Comparison of ENCODE assay signal across 19 cellular contexts in the genomic region with DNA sequence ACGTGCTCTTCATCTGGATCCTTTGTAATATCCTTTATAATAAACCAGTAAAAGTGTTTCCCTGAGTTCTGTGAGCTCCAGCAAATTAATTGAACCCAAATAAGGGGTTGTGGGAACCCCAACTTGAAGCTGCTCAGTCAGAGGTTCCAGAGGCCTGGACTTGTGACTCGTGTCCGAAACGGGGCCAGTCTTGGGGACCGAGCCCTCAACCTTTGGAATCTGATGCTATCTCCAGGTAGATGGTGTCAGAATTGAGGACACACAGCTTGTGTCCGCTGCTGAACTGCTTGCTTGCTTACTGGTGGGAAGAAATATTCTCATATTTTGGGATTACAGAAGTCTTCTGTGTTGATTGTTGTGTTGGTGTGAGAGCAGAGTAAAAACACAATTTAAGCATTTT. TPM values are rescaled to one million over a fixed set of nuclear protein-coding genes. Genes with fewer than 3 reads are reported as not detected.
DNase-seq lines count a peak whose midpoint lies in the region; ATAC-seq, FAIRE-seq and TF ChIP-seq lines count a peak whose summit lies in the region.
"Had no signal": no experiment of that assay in that cellular context is flagged by ENCODE, and none has a peak within 500 bp of the region (broad histone marks: within the 10 kb centered on the region; RNA-seq: fewer than 3 reads in every experiment).

No MANE protein-coding gene starts in this region.

- intact Hi-C loops in HepG2 (cut with micrococcal nuclease; ENCODE audit: unreplicated experiment) (no loop called here), right lobe of liver (cut with DNase I) (no loop called here)

- H3K27me3 Mint-ChIP-seq in endothelial cell (ENCODE audit: unreplicated experiment) (peaks cover 5% of the 10 kb centered on the region), nephron progenitor cell (ENCODE audit: low read depth, poor library complexity) (peaks cover 4% of the 10 kb centered on the region)
- H3K27me3 Mint-ChIP-seq: B cell had no signal

- no TSS peak for BruUV-seq in HepG2 (replicated peaks; lab: Mats Ljungman, UMichigan)

- no peak overlapping the region for H3K4me3 ChIP-seq in HepG2 (replicated peaks in 1 of 3; ENCODE audit: insufficient read depth in 1 of 3, low read depth in 2 of 3, low read length in 3 of 3)
- no peak overlapping the region for H3K4me3 ChIP-seq in right lobe of liver
- no peak overlapping the region for H3K4me3 ChIP-seq in osteoblast (ENCODE audit: insufficient read depth, low read length)
- H3K4me3 ChIP-seq: SJSA1 had no signal

- H3K9me3 ChIP-seq in HepG2 (ENCODE audit: low read length) (no peaks in the 10 kb centered on the region), right lobe of liver (no peaks in the 10 kb centered on the region), osteoblast (ENCODE audit: low read depth, low read length) (no peaks in the 10 kb centered on the region)
- H3K9me3 ChIP-seq: SJSA1 had no signal

- 26% methylated on average over 6 of the region's 6 CpGs for WGBS in HepG2 (ENCODE audit: low lambda C conversion rate)
- WGBS in right lobe of liver (ENCODE audit: insufficient coverage, low coverage, low lambda C conversion rate, missing lambda C conversion rate) = 96% methylated on average over 6 of the region's 6 CpGs

- H2AFZ ChIP-seq in HepG2 (ENCODE audit: low read length) (no peak overlapping the region), osteoblast (ENCODE audit: low read length) (no peak overlapping the region)

- no peaks in the 10 kb centered on the region for H3K9me3 Mint-ChIP-seq in endothelial cell (ENCODE audit: unreplicated experiment)
- no peaks in the 10 kb centered on the region for H3K9me3 Mint-ChIP-seq in nephron progenitor cell

- in situ Hi-C loops in HepG2 (cut with HindIII; ENCODE audit: extremely low pct_ligation_motif_present, low pct_unique_long_range_greater_than_20kb) = no loop called here

- H3K27ac ChIP-seq in HepG2 (ENCODE audit: extremely low read length, insufficient read depth, low read length) = no peak overlapping the region
- no peak overlapping the region for H3K27ac ChIP-seq in right lobe of liver
- H3K27ac ChIP-seq in osteoblast (ENCODE audit: low read depth, low read length) = no peak overlapping the region
- H3K27ac ChIP-seq: KMS-11 had no signal

- no peaks in the 10 kb centered on the region for H3K27me3 ChIP-seq in HepG2 (ENCODE audit: control insufficient read depth in 1 of 2, insufficient read depth in 2 of 2, low read length in 2 of 2)
- no peaks in the 10 kb centered on the region for H3K27me3 ChIP-seq in right lobe of liver
- H3K27me3 ChIP-seq in osteoblast (ENCODE audit: insufficient read depth, low read length) = no peaks in the 10 kb centered on the region
- H3K27me3 ChIP-seq: SJSA1 had no signal

- POLR2A ChIA-PET in HepG2 (lab: Yijun Ruan, JAX) = no interaction called here

- ATAC-seq in HepG2 (no peak), right lobe of liver (no peak), HG02678 (IDR thresholded peaks at IDR 0.05; ENCODE audit: unreplicated experiment) (no peak)

- TF ChIP-seq RAD21 in HepG2 (CRISPR knock-in tag; IDR thresholded peaks at IDR 0.05) = no peak

- FAIRE-seq in HepG2 (lab: Jason Lieb, UNC) (no peak), HTR-8/SVneo (lab: Jason Lieb, UNC) (no peak)

- CTCF ChIA-PET in HepG2 (lab: Yijun Ruan, JAX; ENCODE audit: low intra/inter-chr PET ratio, low total read pairs) = no interaction called here

- TF ChIP-seq POLR2A in HepG2 (IDR thresholded peaks at IDR 0.05; ENCODE audit: insufficient read depth in 1 of 2, low read depth in 2 of 2, low read length in 2 of 2) (no peak), right lobe of liver (IDR thresholded peaks at IDR 0.05) (no peak)

- H3K4me2 ChIP-seq in HepG2 (ENCODE audit: low read depth, low read length) (peak overlapping the region; percentile 24; the same call in 1 of the 2 replicates), osteoblast (ENCODE audit: insufficient read depth, low read length) (no peak overlapping the region)
- H3K4me2 ChIP-seq: KMS-11 had no signal

- H3K36me3 ChIP-seq in HepG2 (replicated peaks in 1 of 2; ENCODE audit: control insufficient read depth in 1 of 2, insufficient read depth in 2 of 2, low read length in 2 of 2) (no peaks in the 10 kb centered on the region), right lobe of liver (no peaks in the 10 kb centered on the region), osteoblast (ENCODE audit: insufficient read depth, low read length) (no peaks in the 10 kb centered on the region)
- H3K36me3 ChIP-seq: SJSA1 had no signal

- H3K4me1 Mint-ChIP-seq in endothelial cell (ENCODE audit: unreplicated experiment) (peaks cover 36% of the 10 kb centered on the region), nephron progenitor cell (peaks cover 44% of the 10 kb centered on the region)
- H3K4me1 Mint-ChIP-seq: B cell had no signal

- H4K20me1 ChIP-seq in HepG2 (ENCODE audit: insufficient read depth, low read length) (no peaks in the 10 kb centered on the region), osteoblast (ENCODE audit: insufficient read depth, low read length) (no peaks in the 10 kb centered on the region)

- no peak overlapping the region for H3K4me3 Mint-ChIP-seq in endothelial cell (ENCODE audit: unreplicated experiment)
- H3K4me3 Mint-ChIP-seq in nephron progenitor cell = no peak overlapping the region
- H3K4me3 Mint-ChIP-seq: B cell had no signal

- DNase-seq in HepG2 (ENCODE audit: low spot score) (no peak), right lobe of liver (no peak), endothelial cell (ENCODE audit: low spot score) (no peak), nephron progenitor cell (no peak), osteoblast (ENCODE audit: insufficient read length, low spot score, missing footprints) (no peak), HTR-8/SVneo (ENCODE audit: insufficient read length, low spot score) (no peak), HCEC 1CT (no peak)
- DNase-seq: 8988T, DMS153, GDM1, GOT3, NCI-H1436, NCI-H1930, NCI-H345, NCI-H524 treated with DMSO at 0.1 percent for 48 hours had no signal

- H3K9ac ChIP-seq in HepG2 (ENCODE audit: insufficient read depth, low read depth, low read length) = 0 out of 2 replicates have a peak overlapping the region, but pooled peaks have one; percentile 13
- H3K9ac ChIP-seq: KMS-11 had no signal

- H3K27ac Mint-ChIP-seq in endothelial cell (ENCODE audit: unreplicated experiment) = peak overlapping the region; percentile 38
- peak overlapping the region; percentile 14 for H3K27ac Mint-ChIP-seq in nephron progenitor cell
- H3K27ac Mint-ChIP-seq: B cell had no signal

- TF ChIP-seq CTCF in HepG2 (CRISPR knock-in tag; IDR thresholded peaks at IDR 0.05) (no peak), right lobe of liver (IDR thresholded peaks at IDR 0.05) (no peak), endothelial cell (IDR thresholded peaks at IDR 0.05; ENCODE audit: unreplicated experiment) (no peak), nephron progenitor cell (IDR thresholded peaks at IDR 0.05) (no peak), osteoblast (IDR thresholded peaks at IDR 0.05; ENCODE audit: extremely low read depth, low read depth, low read length) (no peak)

- H3K79me2 ChIP-seq in HepG2 (ENCODE audit: insufficient read depth, low read length) = no peaks in the 10 kb centered on the region
- no peaks in the 10 kb centered on the region for H3K79me2 ChIP-seq in osteoblast (ENCODE audit: insufficient read depth, low read length)

- H3K4me1 ChIP-seq in HepG2 (ENCODE audit: insufficient read depth, low read length) (peaks cover 75% of the 10 kb centered on the region), right lobe of liver (no peaks in the 10 kb centered on the region), osteoblast (ENCODE audit: insufficient read depth, low read length) (peaks cover 19% of the 10 kb centered on the region)

- no peaks in the 10 kb centered on the region for H3K36me3 Mint-ChIP-seq in endothelial cell (ENCODE audit: low read depth, unreplicated experiment)
- H3K36me3 Mint-ChIP-seq in nephron progenitor cell (ENCODE audit: low read depth) = no peaks in the 10 kb centered on the region

- TF ChIP-seq EP300 in HepG2 (IDR thresholded peaks at IDR 0.05; ENCODE audit: low read depth in 2 of 2, low read length in 2 of 2) (no peak), HepG2 (CRISPR knock-in tag; IDR thresholded peaks at IDR 0.05; ENCODE audit: borderline replicate concordance) (no peak)

RNA-seq across cellular contexts. Expression of gene FLNB, which starts 39.7 kb away (rescaled TPM):
- 48.8 and 130 TPM in 2 replicates for total RNA-seq in HepG2 (2016; rRNA removed; fragmentation: Illumina TruSeq; extraction: Trizol)
- total RNA-seq in HepG2 (2016; cell fraction: cytosol; rRNA removed; fragmentation: Illumina TruSeq; extraction: Trizol; ENCODE audit: low read depth) = 13.1 and 13.3 TPM in 2 replicates
- 39.2 and 136 TPM in 2 replicates for total RNA-seq in HepG2 (2016; cell fraction: insoluble cytoplasmic fraction; rRNA removed; fragmentation: Illumina TruSeq; extraction: Trizol)
- total RNA-seq in HepG2 (2016; cell fraction: membrane; rRNA removed; fragmentation: Illumina TruSeq; extraction: Trizol) = 18.9 and 22.5 TPM in 2 replicates
- total RNA-seq in HepG2 (2016; cell fraction: nucleus; rRNA removed; fragmentation: Illumina TruSeq; extraction: Trizol) = 211 and 228 TPM in 2 replicates
- polyA plus RNA-seq in HepG2 (2011; rRNA removed) = 106 and 126 TPM in 2 replicates
- 92.4 and 98.4 TPM in 2 replicates for polyA plus RNA-seq in HepG2 (2011; cell fraction: cytosol; rRNA removed)
- polyA plus RNA-seq in HepG2 (2011; cell fraction: nucleus; rRNA removed) = 739 and 796 TPM in 2 replicates
- polyA plus RNA-seq in HepG2 (2012) = 198 and 216 TPM in 2 replicates
- polyA plus RNA-seq in HepG2 (2016; cell fraction: cytosol; fragmentation: Illumina TruSeq; extraction: Trizol; ENCODE audit: low read depth) = 8.9 and 9.6 TPM in 2 replicates
- 41.9 and 44.7 TPM in 2 replicates for polyA plus RNA-seq in HepG2 (2016; cell fraction: insoluble cytoplasmic fraction; fragmentation: Illumina TruSeq; extraction: Trizol; ENCODE audit: low read depth)
- polyA plus RNA-seq in HepG2 (2016; cell fraction: membrane; fragmentation: Illumina TruSeq; extraction: Trizol; ENCODE audit: low read depth) = 15.4 and 16.3 TPM in 2 replicates
- polyA plus RNA-seq in HepG2 (2016; cell fraction: nucleus; fragmentation: Illumina TruSeq; extraction: Trizol; ENCODE audit: insufficient read depth, low read depth) = 270 and 279 TPM in 2 replicates
- 277 and 558 TPM in 2 replicates for polyA minus RNA-seq in HepG2 (2011; rRNA and poly(A)+ RNA removed; ENCODE audit: low replicate concordance)
- polyA minus RNA-seq in HepG2 (2011; cell fraction: cytosol; rRNA and poly(A)+ RNA removed) = 259 and 274 TPM in 2 replicates
- 831 and 1,056 TPM in 2 replicates for polyA minus RNA-seq in HepG2 (2011; cell fraction: nucleus; rRNA and poly(A)+ RNA removed)
- total RNA-seq in right lobe of liver = 100 to 1,000 TPM in 2 of 6 experiments, 10 to 100 TPM in 4; 48.4 to 109 (median 97.8) TPM
- 216 TPM for total RNA-seq in endothelial cell (ENCODE audit: unreplicated experiment)
- total RNA-seq in osteoblast = 259 and 274 TPM in 2 replicates
